8 cellular contexts compared by ENCODE assay signal in genomic region chr7:158976468-158976848, GRCh38.
DNase-seq lines count a peak whose midpoint lies in the region; ATAC-seq and TF ChIP-seq lines count a peak whose summit lies in the region.

No MANE protein-coding gene starts in this region.

- no peak overlapping the region for H3K14ac ChIP-seq in H9 (ENCODE audit: insufficient read depth, low read length)

- H2BK120ac ChIP-seq in H9 (ENCODE audit: low read depth, low read length, poor library complexity, severe bottlenecking): no peak overlapping the region

- no peaks in the 10 kb centered on the region for H3K36me3 ChIP-seq in NT2/D1 (ENCODE audit: insufficient read depth, insufficient read length, low read length)
- H3K36me3 ChIP-seq in psoas muscle (ENCODE audit: insufficient read depth in 1 of 2, low read depth in 1 of 2): no peaks in the 10 kb centered on the region
- H3K36me3 ChIP-seq in H7 (replicated peaks; ENCODE audit: control insufficient read depth, insufficient read depth, low read length): no peaks in the 10 kb centered on the region

- no peaks in the 10 kb centered on the region for H4K20me1 ChIP-seq in H9 (ENCODE audit: control insufficient read depth, insufficient read depth, insufficient read length)

- no peak overlapping the region for H3K27ac ChIP-seq in H9 (ENCODE audit: insufficient read length, low read depth, low read length)
- peak overlapping the region; percentile 41 for H3K27ac ChIP-seq in psoas muscle

- peaks cover 9% of the 10 kb centered on the region for H3K9me3 ChIP-seq in H9 (ENCODE audit: control insufficient read depth, low read depth, low read length)
- H3K9me3 ChIP-seq in NT2/D1 (ENCODE audit: insufficient read depth, low read length): peaks cover 19% of the 10 kb centered on the region; the same call in 1 of the 2 replicates
- H3K9me3 ChIP-seq in psoas muscle: peaks cover 8% of the 10 kb centered on the region

- WGBS in H9 (ENCODE audit: extremely low coverage, insufficient read length, low lambda C conversion rate): no CpG with 5 or more reads among the region's 5 CpGs
- 28 to 50% (median 40%) methylated on average over 5 of the region's 5 CpGs for WGBS in psoas muscle, 3 donors

- no peaks in the 10 kb centered on the region for H3K23me2 ChIP-seq in H9 (ENCODE audit: insufficient read length, low read depth, low read length, poor library complexity, severe bottlenecking)

- H3K9ac ChIP-seq in H9 (ENCODE audit: extremely low read depth, insufficient read length, low read length) (no peak overlapping the region), NT2/D1 (ENCODE audit: insufficient read length, low read depth) (peak overlapping the region; percentile 18)

- H2AFZ ChIP-seq in H9 (ENCODE audit: low read length): no peak overlapping the region

- no peaks in the 10 kb centered on the region for H3K27me3 ChIP-seq in H9 (ENCODE audit: insufficient read depth, low read length)
- H3K27me3 ChIP-seq in NT2/D1 (ENCODE audit: insufficient read depth, insufficient read length): no peaks in the 10 kb centered on the region
- H3K27me3 ChIP-seq in psoas muscle (ENCODE audit: insufficient read depth in 3 of 3, low read length in 2 of 3): no peaks in the 10 kb centered on the region
- no peaks in the 10 kb centered on the region for H3K27me3 ChIP-seq in H7 (ENCODE audit: control insufficient read depth, insufficient read depth, low read length)

- no peaks in the 10 kb centered on the region for H3K79me2 ChIP-seq in H9 (ENCODE audit: insufficient read depth, low read length)

- H3K4ac ChIP-seq in H9 (ENCODE audit: low read depth, low read length): no peak overlapping the region

- no peak overlapping the region for H2BK15ac ChIP-seq in H9 (ENCODE audit: low read depth, low read length)

- no peak overlapping the region for H3K23ac ChIP-seq in H9 (ENCODE audit: insufficient read length, low read depth, low read length)

- ATAC-seq in psoas muscle: peak in 1 of 4 donors; percentile 19

- TF ChIP-seq CTCF in GM12875 (IDR thresholded peaks at IDR 0.05; ENCODE audit: borderline replicate concordance, insufficient read depth, low read depth, low read length): no peak
- no peak for TF ChIP-seq CTCF in H9 (conservative IDR thresholded peaks at IDR 0.05)
- no peak for TF ChIP-seq CTCF in epithelial cell of proximal tubule (conservative IDR thresholded peaks at IDR 0.05; ENCODE audit: low read depth, low read length)
- no peak for TF ChIP-seq CTCF in psoas muscle (IDR thresholded peaks at IDR 0.05)

- no peak overlapping the region for H2BK12ac ChIP-seq in H9 (ENCODE audit: insufficient read length, low read depth, low read length)

- intact Hi-C loops in psoas muscle (cut with DNase I): loop anchor here in 1 of 2 donors (2.0 to 5.0 kb wide), 2 partner anchors 194 to 280 kb away; no protein-coding TSS in a partner anchor

- no peak overlapping the region for H4K5ac ChIP-seq in H9 (ENCODE audit: insufficient read length, low read depth, low read length)

- no peak overlapping the region for H2BK20ac ChIP-seq in H9 (ENCODE audit: low read depth, low read length, poor library complexity, severe bottlenecking)

- H3K27me3 Mint-ChIP-seq in H9 (ENCODE audit: low read depth): peaks cover 1% of the 10 kb centered on the region; the same call in 1 of the 2 replicates

- H2BK5ac ChIP-seq in H9 (ENCODE audit: insufficient read length, low read length): no peak overlapping the region

- H3K18ac ChIP-seq in H9 (ENCODE audit: insufficient read length, low read depth, low read length): no peak overlapping the region

- H3K4me1 Mint-ChIP-seq in H9: peaks cover 16 to 24% of the 10 kb centered on the region in 2 experiments

- peak; percentile 77 for DNase-seq in H9
- DNase-seq in NT2/D1 (ENCODE audit: low read depth, low spot score): no peak
- no peak for DNase-seq in epithelial cell of proximal tubule (ENCODE audit: low read depth)
- DNase-seq in psoas muscle: no peak
- no peak for DNase-seq in H7
- no peak for DNase-seq in AG20443 (ENCODE audit: low spot score)
- DNase-seq in cortex of kidney (lab: John Stamatoyannopoulos, UW): no peak

- peak overlapping the region in 1 of 2 experiments; percentile 15; a peak in 1 of 5 replicates for H3K4me3 Mint-ChIP-seq in H9

- no peak overlapping the region for H4K91ac ChIP-seq in H9 (ENCODE audit: insufficient read length, low read depth, low read length)

- no peak overlapping the region for H3K27ac Mint-ChIP-seq in H9

- peak overlapping the region; percentile 3 for H3K4me2 ChIP-seq in H9 (ENCODE audit: insufficient read depth, insufficient read length, low read length)

- no peak overlapping the region for H4K8ac ChIP-seq in H9 (replicated peaks; ENCODE audit: insufficient read length, low read depth, low read length)

- H3T11ph ChIP-seq in H9 (ENCODE audit: low read length): no peak overlapping the region

- H3K36me3 Mint-ChIP-seq in H9 (ENCODE audit: insufficient read depth in 1 of 3, low read depth in 3 of 3): peaks cover 4 to 8% (median 5%) of the 10 kb centered on the region in 3 experiments; a peak in 6 of 7 replicates

- H3K9me3 Mint-ChIP-seq in H9: peaks cover 21 to 24% of the 10 kb centered on the region in 2 experiments

- H3K4me1 ChIP-seq in H9 (ENCODE audit: insufficient read depth, low read length) (no peaks in the 10 kb centered on the region; the same call in 1 of the 2 replicates), NT2/D1 (ENCODE audit: insufficient read depth, insufficient read length) (no peaks in the 10 kb centered on the region), psoas muscle (peaks cover 6% of the 10 kb centered on the region)

- no peak overlapping the region for H3K56ac ChIP-seq in H9 (ENCODE audit: insufficient read length, low read depth, low read length)

- no peak overlapping the region for H2AK5ac ChIP-seq in H9 (ENCODE audit: insufficient read length, low read length)

- peak overlapping the region; percentile 45 for H3K4me3 ChIP-seq in GM12875 (ENCODE audit: low read depth, low read length)
- no peak overlapping the region for H3K4me3 ChIP-seq in NT2/D1 (ENCODE audit: insufficient read length, low read depth)
- peak overlapping the region; percentile 49 for H3K4me3 ChIP-seq in epithelial cell of proximal tubule (ENCODE audit: low read depth, low read length)
- H3K4me3 ChIP-seq in psoas muscle: peak overlapping the region; percentile 42
- no peak overlapping the region for H3K4me3 ChIP-seq in H7 (ENCODE audit: insufficient read depth, low read depth, low read length)

- no peaks in the 10 kb centered on the region for H3K79me1 ChIP-seq in H9 (ENCODE audit: insufficient read depth, low read depth, low read length, poor library complexity, severe bottlenecking)

Comparison
In these comparisons a context has a peak if more than half of its experiments do, and no peak if none do; other contexts are left out.
1. H3K4me3 ChIP-seq: peak in GM12875 (single experiment), epithelial cell of proximal tubule (single experiment) and psoas muscle (single experiment); none in NT2/D1 (single experiment) and H7 (single experiment).